In genomic region chr14:23101986-23102625, GRCh38 we compare ENCODE assay signal across 33 cellular contexts. TPM values are rescaled to one million over a fixed set of nuclear protein-coding genes. Genes with fewer than 3 reads are reported as not detected.
"Had no signal": no experiment of that assay in that cellular context is flagged by ENCODE, and none has a peak within 500 bp of the region (broad histone marks: within the 10 kb centered on the region; RNA-seq: fewer than 3 reads in every experiment).

No MANE protein-coding gene starts in this region.

- H2AFZ ChIP-seq: parathyroid adenoma had no signal

- FAIRE-seq: endometrium, TTC549 had no signal

- H3K9me3 ChIP-seq: esophagus squamous epithelium, heart right ventricle, right atrium auricular region, vagina had no signal

- H3K36me3 Mint-ChIP-seq: naive B cell had no signal

- DNase-seq: activated CD4-positive, alpha-beta T cell treated with anti-CD3 and anti-CD28 coated beads for 48 hours; activated CD4-positive, alpha-beta T cell treated with anti-CD3 and anti-CD28 coated beads, Interleukin-2, amount 50 U/mL, for 48 hours; activated effector memory CD4-positive, alpha-beta T cell treated with anti-CD3 and anti-CD28 coated beads, Interleukin-2, amount 50 U/mL, for 16 hours; activated naive CD4-positive, alpha-beta T cell treated with anti-CD3 and anti-CD28 coated beads, Interleukin-2, amount 10 ng/mL, durations not matched to agents 7 days and 5 days; amniotic stem cell; effector CD8-positive, alpha-beta T cell; esophagus squamous epithelium; foreskin melanocyte; heart right ventricle; kidney glomerular epithelial cell; left ventricle myocardium superior; naive B cell; nephron progenitor cell; occipital lobe; stimulated activated CD4-positive, alpha-beta T cell treated with anti-CD3 and anti-CD28 coated beads, Interleukin-2, amount 100 ng/mL, for 48 hours; stimulated activated naive CD8-positive, alpha-beta T cell treated with anti-CD3 and anti-CD28 coated beads, Interleukin-15, Interleukin-2, amounts not matched to agents 100 U/mL and 50 U/mL, for 24 hours; T-helper 9 cell had no signal

- H3K27me3 Mint-ChIP-seq: naive B cell had no signal

- ATAC-seq: activated CD4-positive, CD25-positive, alpha-beta regulatory T cell treated with anti-CD3 and anti-CD28 coated beads, Interleukin-2, amount 50 U/mL, for 24 hours; heart right ventricle; left ventricle myocardium superior had no signal

- H3K9me3 Mint-ChIP-seq: activated naive CD4-positive, alpha-beta T cell treated with anti-CD3 and anti-CD28 coated beads, Interleukin-2, amount 10 ng/mL, durations not matched to agents 7 days and 5 days; activated T-helper 1 cell treated with anti-CD3 and anti-CD28 coated beads, Interleukin-12 subunit alpha, Interleukin-12 subunit beta, Interleukin-2, Interleukin-4 antibody, amounts not matched to agents 30 ng/mL and 10 ng/mL and 1 ng/mL, durations not matched to agents 14 hours and 24 hours and 36 hours; naive B cell; nephron progenitor cell; type B pancreatic cell had no signal

- H3K4me3 Mint-ChIP-seq: activated naive CD4-positive, alpha-beta T cell treated with anti-CD3 and anti-CD28 coated beads, Interleukin-2, amount 10 ng/mL, durations not matched to agents 7 days and 5 days; activated T-helper 1 cell treated with anti-CD3 and anti-CD28 coated beads, Interleukin-12 subunit alpha, Interleukin-12 subunit beta, Interleukin-2, Interleukin-4 antibody, amounts not matched to agents 30 ng/mL and 10 ng/mL and 1 ng/mL, durations not matched to agents 14 hours and 24 hours and 36 hours; naive B cell; nephron progenitor cell; type B pancreatic cell had no signal

- H3K27ac Mint-ChIP-seq: activated naive CD4-positive, alpha-beta T cell treated with anti-CD3 and anti-CD28 coated beads, Interleukin-2, amount 10 ng/mL, durations not matched to agents 7 days and 5 days; activated T-helper 1 cell treated with anti-CD3 and anti-CD28 coated beads, Interleukin-12 subunit alpha, Interleukin-12 subunit beta, Interleukin-2, Interleukin-4 antibody, amounts not matched to agents 30 ng/mL and 10 ng/mL and 1 ng/mL, durations not matched to agents 14 hours and 24 hours and 36 hours; naive B cell; nephron progenitor cell; type B pancreatic cell had no signal

- H3K9ac ChIP-seq: parathyroid adenoma had no signal

- H3K4me1 ChIP-seq: parathyroid adenoma had no signal

- H3K4me3 ChIP-seq: esophagus squamous epithelium, heart right ventricle, right atrium auricular region, vagina had no signal

- H3K27ac ChIP-seq: epithelial cell of prostate, esophagus squamous epithelium, heart right ventricle, parathyroid adenoma, right atrium auricular region, vagina, VCaP had no signal

- H3K27me3 ChIP-seq: esophagus squamous epithelium, heart right ventricle, right atrium auricular region, vagina had no signal

RNA-seq across cellular contexts. Expression of gene CIROP, which starts 2.7 kb away (rescaled TPM):
- total RNA-seq: activated T-helper 1 cell treated with anti-CD3 and anti-CD28 coated beads, Interleukin-12 subunit alpha, Interleukin-12 subunit beta, Interleukin-2, Interleukin-4 antibody, amounts not matched to agents 30 ng/mL and 10 ng/mL and 1 ng/mL, durations not matched to agents 14 hours and 24 hours and 36 hours; chondrocyte; glomerular endothelial cell; heart right ventricle; left ventricle myocardium superior; lung microvascular endothelial cell; mucosa of gallbladder; occipital lobe; pulmonary artery endothelial cell; right atrium auricular region; T-helper 1 cell treated with Interleukin-12 subunit alpha and Interleukin-12 subunit beta and Interleukin-4 antibody, amounts not matched to agents 30 ng/mL and 1 ng/mL, for 36 hours; vagina had no signal

RNA-seq across cellular contexts. Expression of gene CEBPE, which starts 16.9 kb away (rescaled TPM):
- total RNA-seq: activated T-helper 1 cell treated with anti-CD3 and anti-CD28 coated beads, Interleukin-12 subunit alpha, Interleukin-12 subunit beta, Interleukin-2, Interleukin-4 antibody, amounts not matched to agents 30 ng/mL and 10 ng/mL and 1 ng/mL, durations not matched to agents 14 hours and 24 hours and 36 hours; chondrocyte; esophagus squamous epithelium; glomerular endothelial cell; left ventricle myocardium superior; lung microvascular endothelial cell; pulmonary artery endothelial cell; right atrium auricular region; vagina had no signal
